1 cellular context compared by ENCODE assay signal in the genomic region with DNA sequence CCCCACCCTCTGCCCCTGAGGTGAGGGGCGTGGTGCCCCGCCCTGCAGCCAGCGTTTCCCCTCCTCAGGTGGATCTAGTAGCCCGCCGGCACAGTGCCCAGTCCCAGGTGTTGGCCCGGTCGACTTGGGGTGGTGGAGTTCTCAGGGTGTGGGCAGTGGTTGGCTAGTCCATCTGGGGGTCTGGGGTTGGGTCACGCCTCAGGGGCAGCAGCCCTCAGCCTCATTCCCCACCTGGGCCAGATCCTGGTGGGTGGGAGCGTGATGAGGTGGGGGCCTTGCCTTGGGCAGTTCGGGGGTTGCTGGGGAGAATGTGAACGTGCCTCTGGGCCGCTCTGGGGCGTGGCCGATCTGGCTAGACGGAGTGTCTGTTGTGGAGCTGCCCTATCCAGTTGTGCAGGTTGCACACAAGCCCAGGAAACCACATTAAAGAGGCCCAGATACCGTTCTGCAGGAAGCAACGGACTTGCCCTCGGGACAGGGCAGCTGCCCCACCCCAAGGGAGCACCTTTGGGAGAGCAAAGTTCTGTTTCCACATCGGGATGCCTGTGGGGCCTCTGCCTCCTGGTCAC.
TF ChIP-seq lines count a peak whose summit lies in the region.

No MANE protein-coding gene starts in this region.

TF ChIP-seq in SK-N-SH, 30 proteins besides CTCF, POLR2A, EP300 and RAD21 (continued from another document):
- no peak for TF ChIP-seq FOXM1 (IDR thresholded peaks at IDR 0.05; ENCODE audit: low read depth)
- no peak for TF ChIP-seq GABPA (IDR thresholded peaks at IDR 0.05; ENCODE audit: low read depth)
- no peak for TF ChIP-seq GATA2 (CRISPR knock-in tag; IDR thresholded peaks at IDR 0.05)
- no peak for TF ChIP-seq POLR2AphosphoS5 (IDR thresholded peaks at IDR 0.05; ENCODE audit: low read depth, low read length)
- TF ChIP-seq RXRA (IDR thresholded peaks at IDR 0.05; ENCODE audit: borderline replicate concordance, low read depth), result no peak
TF ChIP-seq in SK-N-SH: peak in this region for 0.
